ENCODE assay signal across 8 cellular contexts in genomic region chr9:35814106-35814840, GRCh38. TPM values are rescaled to one million over a fixed set of nuclear protein-coding genes. Genes with fewer than 3 reads are reported as not detected.
DNase-seq lines count a peak whose midpoint lies in the region; ATAC-seq, FAIRE-seq and TF ChIP-seq lines count a peak whose summit lies in the region.

No MANE protein-coding gene starts in this region.

- H3K27me3 ChIP-seq in RWPE2 (ENCODE audit: insufficient read depth, poor library complexity, severe bottlenecking): no peaks in the 10 kb centered on the region
- H3K27me3 ChIP-seq in keratinocyte (ENCODE audit: control insufficient read depth, extremely low read depth, insufficient read depth, low read length): no peaks in the 10 kb centered on the region
- peaks cover 3% of the 10 kb centered on the region for H3K27me3 ChIP-seq in smooth muscle cell (ENCODE audit: low read depth)

- FAIRE-seq in keratinocyte (lab: Jason Lieb, UNC): no peak

- peak; percentile 11 for TF ChIP-seq CTCF in GM20000 (IDR thresholded peaks at IDR 0.05; ENCODE audit: extremely low read depth, missing control alignments)
- peak; percentile 29 for TF ChIP-seq CTCF in RWPE2 (IDR thresholded peaks at IDR 0.05; ENCODE audit: poor library complexity, severe bottlenecking)
- TF ChIP-seq CTCF in keratinocyte (optimal IDR thresholded peaks at IDR 0.05 in 1 of 3, IDR thresholded peaks at IDR 0.05 in 1 of 3, conservative IDR thresholded peaks at IDR 0.05 in 1 of 3; ENCODE audit: extremely low read depth in 1 of 3, insufficient read depth in 2 of 3, low read length in 3 of 3): peak; percentile 27 to 48 (median 35)
- TF ChIP-seq CTCF in smooth muscle cell (IDR thresholded peaks at IDR 0.05; ENCODE audit: borderline replicate concordance, insufficient read depth, poor library complexity, severe bottlenecking): peak; percentile 21

- H3K9me3 ChIP-seq in RWPE2 (ENCODE audit: severe bottlenecking) (no peaks in the 10 kb centered on the region), keratinocyte (ENCODE audit: control insufficient read depth, low read depth, low read length) (no peaks in the 10 kb centered on the region), smooth muscle cell (replicated peaks; ENCODE audit: low read depth) (no peaks in the 10 kb centered on the region)

- H3K36me3 ChIP-seq in RWPE2 (ENCODE audit: low read depth) (no peaks in the 10 kb centered on the region; the same call in 1 of the 2 replicates), keratinocyte (ENCODE audit: control insufficient read depth in 2 of 2, extremely low read depth in 1 of 2, insufficient read depth in 2 of 2, low read length in 2 of 2) (no peaks in the 10 kb centered on the region), smooth muscle cell (ENCODE audit: low read depth) (no peaks in the 10 kb centered on the region)

- peak overlapping the region; percentile 75 for H2AFZ ChIP-seq in keratinocyte (ENCODE audit: control insufficient read depth, low read length)
- H2AFZ ChIP-seq in smooth muscle cell (ENCODE audit: low read depth): peak overlapping the region; percentile 91

- H3K9ac ChIP-seq in keratinocyte (ENCODE audit: control insufficient read depth, extremely low read depth, insufficient read depth, low read length) (peak overlapping the region; percentile 82), smooth muscle cell (ENCODE audit: low read depth) (peak overlapping the region; percentile 71)

- H3K79me2 ChIP-seq in keratinocyte (ENCODE audit: control insufficient read depth, insufficient read depth, low read length): no peaks in the 10 kb centered on the region
- no peaks in the 10 kb centered on the region for H3K79me2 ChIP-seq in smooth muscle cell (ENCODE audit: low read depth)

- peak overlapping the region; percentile 85 for H3K4me2 ChIP-seq in keratinocyte (ENCODE audit: control insufficient read depth, extremely low read depth, insufficient read depth, low read depth, low read length)
- peak overlapping the region; percentile 93 for H3K4me2 ChIP-seq in smooth muscle cell

- no peaks in the 10 kb centered on the region for H3K9me1 ChIP-seq in keratinocyte (ENCODE audit: control insufficient read depth, extremely low read depth, insufficient read depth, low read length)

- peak overlapping the region; percentile 82 for H3K4me3 ChIP-seq in RWPE2 (ENCODE audit: severe bottlenecking)
- peak overlapping the region; percentile 73 to 76 (median 76) for H3K4me3 ChIP-seq in keratinocyte (ENCODE audit: control insufficient read depth in 2 of 3, extremely low read depth in 1 of 3, insufficient read depth in 2 of 3, low read depth in 1 of 3, low read length in 3 of 3)
- peak overlapping the region; percentile 85 for H3K4me3 ChIP-seq in smooth muscle cell

- peaks cover 3% of the 10 kb centered on the region for H3F3A ChIP-seq in smooth muscle cell (ENCODE audit: low read depth)

- dilution Hi-C loops in keratinocyte (cut with MboI; ENCODE audit: extremely low pct_ligation_motif_present, low sequenced_read_pairs): no loop called here

- H4K20me1 ChIP-seq in keratinocyte (ENCODE audit: control insufficient read depth, extremely low read depth, insufficient read depth, low read length) (no peaks in the 10 kb centered on the region), smooth muscle cell (ENCODE audit: low read depth) (no peaks in the 10 kb centered on the region)

- peak; percentile 10 for ATAC-seq in HG03575 (IDR thresholded peaks at IDR 0.05; ENCODE audit: extremely low read depth, insufficient number of reproducible peaks, low FRiP score, unreplicated experiment)
- ATAC-seq in RWPE2 (ENCODE audit: low read depth): peak; percentile 17

- peak; percentile 32 for DNase-seq in NCI-H1694 treated with DMSO at 0.1 percent for 48 hours (lab: John Stamatoyannopoulos, UW)
- DNase-seq in NCI-H1694 (lab: John Stamatoyannopoulos, UW): no peak
- peak; percentile 53 for DNase-seq in GM20000 (ENCODE audit: low spot score)
- no peak for DNase-seq in RWPE2 (ENCODE audit: low spot score)
- peak; percentile 82 for DNase-seq in cerebellar cortex (ENCODE audit: low spot score)
- DNase-seq in keratinocyte (ENCODE audit: low read depth, low spot score): no peak
- peak; percentile 51 for DNase-seq in smooth muscle cell (lab: John Stamatoyannopoulos, UW; ENCODE audit: unreplicated experiment)

- peak overlapping the region; percentile 81 for H3K27ac ChIP-seq in RWPE2 (ENCODE audit: poor library complexity, severe bottlenecking)
- H3K27ac ChIP-seq in keratinocyte (ENCODE audit: control insufficient read depth, insufficient read depth, low read length): peak overlapping the region; percentile 75
- H3K27ac ChIP-seq in smooth muscle cell (ENCODE audit: low read depth): peak overlapping the region; percentile 50

- 10% methylated on average over 29 of the region's 29 CpGs for WGBS in smooth muscle cell (ENCODE audit: low lambda C conversion rate)

- H3K4me1 ChIP-seq in RWPE2 (ENCODE audit: insufficient read depth, poor library complexity, severe bottlenecking) (no peaks in the 10 kb centered on the region), keratinocyte (ENCODE audit: control insufficient read depth, extremely low read depth, insufficient read depth, low read length) (peaks cover 18% of the 10 kb centered on the region), smooth muscle cell (ENCODE audit: low read depth) (peaks cover 9% of the 10 kb centered on the region)

RNA-seq across cellular contexts. Expression of gene HINT2, which starts 0.6 kb away (rescaled TPM):
- polyA plus RNA-seq in keratinocyte: 11.6 to 16.6 TPM (median 16.6 TPM) in 3 replicates
- polyA plus RNA-seq in keratinocyte (2011; ENCODE audit: low read depth): 11.2 TPM
- polyA plus RNA-seq in keratinocyte (2011; cell fraction: cytosol; rRNA removed): 12.4 and 16.1 TPM in 2 replicates
- 7.6 and 9.3 TPM in 2 replicates for polyA plus RNA-seq in keratinocyte (2011; cell fraction: nucleus; rRNA removed)
- polyA plus RNA-seq in keratinocyte (2012; ENCODE audit: low replicate concordance): 21.4 and 25.3 TPM in 2 replicates
- polyA minus RNA-seq in keratinocyte: 2.0 to 5.2 TPM (median 4.9 TPM) in 3 replicates
- polyA minus RNA-seq in keratinocyte (2011; cell fraction: cytosol; rRNA and poly(A)+ RNA removed): 3.1 TPM
- polyA minus RNA-seq in keratinocyte (2011; cell fraction: nucleus; rRNA and poly(A)+ RNA removed): 0.62 and 2.4 TPM in 2 replicates
- 7.7 and 20.4 TPM in 2 replicates for total RNA-seq in smooth muscle cell
- polyA plus RNA-seq in smooth muscle cell: 66.7 and 67.8 TPM in 2 replicates

RNA-seq across cellular contexts. Expression of gene SPAG8, which starts 2.2 kb away (rescaled TPM):
- 0.06 to 0.13 TPM (median 0.08 TPM) in 3 replicates for polyA plus RNA-seq in keratinocyte
- polyA plus RNA-seq in keratinocyte (2011; ENCODE audit: low read depth): not detected
- polyA plus RNA-seq in keratinocyte (2011; cell fraction: cytosol; rRNA removed): 0.11 TPM in 1 of 2 replicates, not detected in the other
- 0.42 and 0.53 TPM in 2 replicates for polyA plus RNA-seq in keratinocyte (2011; cell fraction: nucleus; rRNA removed)
- polyA plus RNA-seq in keratinocyte (2012; ENCODE audit: low replicate concordance): 0.18 TPM in 1 of 2 replicates, not detected in the other
- polyA minus RNA-seq in keratinocyte: not detected in 3 replicates
- not detected for polyA minus RNA-seq in keratinocyte (2011; cell fraction: cytosol; rRNA and poly(A)+ RNA removed)
- not detected in 2 replicates for polyA minus RNA-seq in keratinocyte (2011; cell fraction: nucleus; rRNA and poly(A)+ RNA removed)
- total RNA-seq in smooth muscle cell: 0.85 TPM in 1 of 2 replicates, not detected in the other
- 0.44 and 1.2 TPM in 2 replicates for polyA plus RNA-seq in smooth muscle cell

RNA-seq across cellular contexts. Expression of gene FAM221B, which starts 14.3 kb away (rescaled TPM):
- polyA plus RNA-seq in keratinocyte (not detected in 3 replicates), smooth muscle cell (not detected in 2 replicates)
- polyA plus RNA-seq in keratinocyte (2011; ENCODE audit: low read depth): not detected
- polyA plus RNA-seq in keratinocyte (2011; cell fraction: cytosol; rRNA removed): not detected in 2 replicates
- not detected in 2 replicates for polyA plus RNA-seq in keratinocyte (2011; cell fraction: nucleus; rRNA removed)
- polyA plus RNA-seq in keratinocyte (2012; ENCODE audit: low replicate concordance): not detected in 2 replicates
- not detected in 3 replicates for polyA minus RNA-seq in keratinocyte
- not detected for polyA minus RNA-seq in keratinocyte (2011; cell fraction: cytosol; rRNA and poly(A)+ RNA removed)
- not detected in 2 replicates for polyA minus RNA-seq in keratinocyte (2011; cell fraction: nucleus; rRNA and poly(A)+ RNA removed)
- not detected in 2 replicates for total RNA-seq in smooth muscle cell

RNA-seq across cellular contexts. Expression of gene TMEM8B, which starts 14.8 kb away (rescaled TPM):
- polyA plus RNA-seq in keratinocyte (1.3 to 2.0 TPM (median 2.0 TPM) in 3 replicates), smooth muscle cell (12.4 and 18.7 TPM in 2 replicates)
- 0.34 TPM for polyA plus RNA-seq in keratinocyte (2011; ENCODE audit: low read depth)
- 1.5 and 2.8 TPM in 2 replicates for polyA plus RNA-seq in keratinocyte (2011; cell fraction: cytosol; rRNA removed)
- polyA plus RNA-seq in keratinocyte (2011; cell fraction: nucleus; rRNA removed): 6.7 and 9.9 TPM in 2 replicates
- polyA plus RNA-seq in keratinocyte (2012; ENCODE audit: low replicate concordance): 4.2 and 4.6 TPM in 2 replicates
- 3.0 to 11.8 TPM (median 4.5 TPM) in 3 replicates for polyA minus RNA-seq in keratinocyte
- polyA minus RNA-seq in keratinocyte (2011; cell fraction: cytosol; rRNA and poly(A)+ RNA removed): 2.5 TPM
- polyA minus RNA-seq in keratinocyte (2011; cell fraction: nucleus; rRNA and poly(A)+ RNA removed): 1.6 and 2.8 TPM in 2 replicates
- 4.5 and 4.9 TPM in 2 replicates for total RNA-seq in smooth muscle cell

RNA-seq across cellular contexts. Expression of gene NPR2, which starts 22.9 kb away (rescaled TPM):
- polyA plus RNA-seq in keratinocyte: 3.5 to 5.0 TPM (median 3.9 TPM) in 3 replicates
- 1.9 TPM for polyA plus RNA-seq in keratinocyte (2011; ENCODE audit: low read depth)
- polyA plus RNA-seq in keratinocyte (2011; cell fraction: cytosol; rRNA removed): 2.6 and 3.1 TPM in 2 replicates
- polyA plus RNA-seq in keratinocyte (2011; cell fraction: nucleus; rRNA removed): 19.6 and 23.1 TPM in 2 replicates
- polyA plus RNA-seq in keratinocyte (2012; ENCODE audit: low replicate concordance): 3.7 and 6.1 TPM in 2 replicates
- 2.6 to 6.4 TPM (median 5.1 TPM) in 3 replicates for polyA minus RNA-seq in keratinocyte
- polyA minus RNA-seq in keratinocyte (2011; cell fraction: cytosol; rRNA and poly(A)+ RNA removed): 8.1 TPM
- polyA minus RNA-seq in keratinocyte (2011; cell fraction: nucleus; rRNA and poly(A)+ RNA removed): 3.5 and 6.3 TPM in 2 replicates
- 19.4 and 24.8 TPM in 2 replicates for total RNA-seq in smooth muscle cell
- polyA plus RNA-seq in smooth muscle cell: 16.4 and 20.1 TPM in 2 replicates

Comparison
In these comparisons a context has a peak if more than half of its experiments do, and no peak if none do; other contexts are left out.
1. DNase-seq: peak in NCI-H1694 treated with DMSO at 0.1 percent for 48 hours (single experiment), GM20000 (single experiment), cerebellar cortex (single experiment) and smooth muscle cell (single experiment); none in NCI-H1694 (single experiment), RWPE2 (single experiment) and keratinocyte (single experiment).
2. Peak in every context shown above with its lines, with median percentiles within 50 percentile points of each other: CTCF ChIP-seq, H3K27ac ChIP-seq and H3K4me3 ChIP-seq.